17 cellular contexts compared by ENCODE assay signal in the genomic region with DNA sequence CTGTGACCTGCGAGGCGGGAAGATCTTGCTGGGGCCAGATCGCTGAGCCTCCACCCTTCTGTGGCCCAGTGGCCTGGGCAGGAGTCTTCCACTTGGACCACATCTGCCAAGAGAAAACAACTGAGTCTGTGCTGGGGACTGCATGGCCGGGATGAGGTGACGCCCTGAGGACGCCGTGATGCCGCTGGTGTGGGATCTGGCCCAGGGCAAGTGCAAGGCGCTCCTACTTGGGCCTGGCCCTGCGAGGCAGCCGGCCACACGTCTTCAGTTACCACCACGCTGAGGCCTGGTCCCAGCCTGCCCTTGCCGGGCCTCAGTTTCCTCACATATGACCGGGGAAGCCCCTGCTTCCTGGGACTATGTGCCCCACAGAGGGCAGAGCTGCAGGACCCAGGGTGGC.
"Had no signal": no experiment of that assay in that cellular context is flagged by ENCODE, and none has a peak within 500 bp of the region (broad histone marks: within the 10 kb centered on the region; RNA-seq: fewer than 3 reads in every experiment).

No MANE protein-coding gene starts in this region.

- H3K4me1 ChIP-seq: esophagus muscularis mucosa, gastrocnemius medialis, right atrium auricular region, stomach, transverse colon, uterus had no signal

- H3K27ac ChIP-seq: esophagus muscularis mucosa, gastrocnemius medialis, right atrium auricular region, stomach, thoracic aorta, transverse colon, uterus had no signal

- H3K4me3 Mint-ChIP-seq: immature natural killer cell; naive thymus-derived CD8-positive, alpha-beta T cell had no signal

- H3K27me3 ChIP-seq: esophagus muscularis mucosa, gastrocnemius medialis, right atrium auricular region, stomach, transverse colon, uterus had no signal

- DNase-seq: central memory CD4-positive, alpha-beta T cell; effector memory CD4-positive, alpha-beta T cell; gastrocnemius medialis; immature natural killer cell; left cardiac atrium; mammary epithelial cell; mucosa of descending colon; naive thymus-derived CD8-positive, alpha-beta T cell; small intestine; stimulated activated CD4-positive, alpha-beta T cell treated with anti-CD3 and anti-CD28 coated beads, Interleukin-12 subunit alpha, Interleukin-12 subunit beta, amount 100 ng/mL, for 4 hours; stomach; substantia nigra; transverse colon had no signal

- H3K9me3 ChIP-seq: esophagus muscularis mucosa, gastrocnemius medialis, mucosa of descending colon, right atrium auricular region, stomach, thoracic aorta, transverse colon, uterus had no signal

- H3K27ac Mint-ChIP-seq: immature natural killer cell; naive thymus-derived CD8-positive, alpha-beta T cell had no signal

- ATAC-seq: gastrocnemius medialis; left cardiac atrium; mucosa of descending colon; naive thymus-derived CD8-positive, alpha-beta T cell had no signal

- H3K4me1 Mint-ChIP-seq: immature natural killer cell; naive thymus-derived CD8-positive, alpha-beta T cell had no signal

- H3K36me3 Mint-ChIP-seq: immature natural killer cell; naive thymus-derived CD8-positive, alpha-beta T cell had no signal

- H3K36me3 ChIP-seq: esophagus muscularis mucosa, gastrocnemius medialis, right atrium auricular region, stomach, thoracic aorta, transverse colon, uterus had no signal

- H3K4me3 ChIP-seq: esophagus muscularis mucosa, gastrocnemius medialis, mucosa of descending colon, right atrium auricular region, stomach, thoracic aorta, transverse colon, uterus had no signal
